In the genomic region with DNA sequence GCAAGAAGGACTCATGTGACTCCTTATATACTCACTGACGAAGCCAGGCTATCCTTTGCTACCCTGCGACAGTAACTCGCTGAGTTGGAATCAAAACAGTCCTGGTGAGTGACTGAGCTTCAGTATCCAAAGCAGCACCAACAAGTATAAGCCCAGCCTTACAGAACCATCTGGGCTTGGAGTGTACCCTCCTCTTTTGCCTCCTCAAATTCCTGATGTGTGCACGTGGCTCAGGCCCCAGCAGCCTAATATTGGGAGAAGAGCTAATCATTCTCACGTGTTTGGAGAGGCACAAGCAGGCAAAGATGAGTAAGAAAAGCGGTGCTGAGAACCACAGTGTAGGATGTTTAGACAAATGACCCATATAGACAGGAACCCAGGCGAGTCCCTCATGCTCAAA, we compare ENCODE assay signal across 19 cellular contexts. TPM values are rescaled to one million over a fixed set of nuclear protein-coding genes. Genes with fewer than 3 reads are reported as not detected.
DNase-seq lines count a peak whose midpoint lies in the region; ATAC-seq, FAIRE-seq and TF ChIP-seq lines count a peak whose summit lies in the region.
"Had no signal": no experiment of that assay in that cellular context is flagged by ENCODE, and none has a peak within 500 bp of the region (broad histone marks: within the 10 kb centered on the region; RNA-seq: fewer than 3 reads in every experiment).

No MANE protein-coding gene starts in this region.

- peaks cover 36% of the 10 kb centered on the region for H3K36me3 Mint-ChIP-seq in activated CD8-positive, alpha-beta T cell treated with anti-CD3 and anti-CD28 coated beads for 36 hours (ENCODE audit: low read depth)
- H3K36me3 Mint-ChIP-seq in activated CD8-positive, alpha-beta T cell treated with anti-CD3 and anti-CD28 coated beads, Interleukin-2, amount 10 ng/mL, durations not matched to agents 7 days and 5 days (ENCODE audit: low read depth), result peaks cover 41% of the 10 kb centered on the region

- H3K4me3 ChIP-seq in K562, result no peak overlapping the region
- H3K4me3 ChIP-seq in left ventricle myocardium inferior, result peak overlapping the region; percentile 47
- H3K4me3 ChIP-seq in subcutaneous abdominal adipose tissue (ENCODE audit: low read depth in 1 of 5, low read length in 5 of 5), result no peak overlapping the region
- H3K4me3 ChIP-seq: mucosa of descending colon, prostate gland, upper lobe of left lung had no signal

- no peaks in the 10 kb centered on the region for H3K9me1 ChIP-seq in K562 (ENCODE audit: control insufficient read depth, insufficient read depth, low read length)

- no peak for DNase-seq in activated CD8-positive, alpha-beta T cell treated with anti-CD3 and anti-CD28 coated beads for 36 hours
- no peak for DNase-seq in activated CD8-positive, alpha-beta T cell treated with anti-CD3 and anti-CD28 coated beads, Interleukin-2, amount 10 ng/mL, durations not matched to agents 7 days and 5 days
- no peak for DNase-seq in K562 (ENCODE audit: extremely low read depth in 1 of 4, low spot score in 3 of 4)
- no peak for DNase-seq in left ventricle myocardium inferior
- DNase-seq in NCI-H2227 (lab: John Stamatoyannopoulos, UW; ENCODE audit: unreplicated experiment), result no peak
- DNase-seq: activated CD4-positive, alpha-beta T cell treated with anti-CD3 and anti-CD28 coated beads, Interleukin-2, amount 50 U/mL, for 48 hours; activated gamma-delta T cell; COR-L47; effector memory CD4-positive, alpha-beta T cell; glutamatergic neuron; mucosa of descending colon; NCI-H2107; T-helper 9 cell; upper lobe of left lung had no signal

- peaks cover 49% of the 10 kb centered on the region for H3K4me1 Mint-ChIP-seq in activated CD8-positive, alpha-beta T cell treated with anti-CD3 and anti-CD28 coated beads for 36 hours (ENCODE audit: low read depth)
- H3K4me1 Mint-ChIP-seq in activated CD8-positive, alpha-beta T cell treated with anti-CD3 and anti-CD28 coated beads, Interleukin-2, amount 10 ng/mL, durations not matched to agents 7 days and 5 days (ENCODE audit: low read depth), result peaks cover 18% of the 10 kb centered on the region

- TF ChIP-seq EP300 in K562 (IDR thresholded peaks at IDR 0.05; ENCODE audit: low read length), result no peak

- peak; percentile 42 for FAIRE-seq in K562 (lab: Jason Lieb, UNC)

- H3K9me3 ChIP-seq in K562 (replicated peaks; ENCODE audit: control insufficient read depth, insufficient read depth, low read depth, low read length), result no peaks in the 10 kb centered on the region
- H3K9me3 ChIP-seq in left ventricle myocardium inferior (replicated peaks), result no peaks in the 10 kb centered on the region
- no peaks in the 10 kb centered on the region for H3K9me3 ChIP-seq in subcutaneous abdominal adipose tissue (ENCODE audit: control insufficient read depth in 5 of 5, low read length in 5 of 5)
- H3K9me3 ChIP-seq: mucosa of descending colon, prostate gland, upper lobe of left lung had no signal

- in situ Hi-C loops in K562 (cut with MboI), result no loop called here

- ATAC-seq in activated CD8-positive, alpha-beta T cell treated with anti-CD3 and anti-CD28 coated beads for 36 hours, result no peak
- ATAC-seq in activated CD8-positive, alpha-beta T cell treated with anti-CD3 and anti-CD28 coated beads, Interleukin-2, amount 10 ng/mL, durations not matched to agents 7 days and 5 days, result no peak
- ATAC-seq in K562, result no peak
- ATAC-seq in GM21447 (IDR thresholded peaks at IDR 0.05; ENCODE audit: unreplicated experiment), result no peak
- ATAC-seq in HG02678 (IDR thresholded peaks at IDR 0.05; ENCODE audit: unreplicated experiment), result no peak
- ATAC-seq: mucosa of descending colon had no signal

- H3K36me3 ChIP-seq in K562 (ENCODE audit: control insufficient read depth, insufficient read depth, low read length), result peaks cover 67% of the 10 kb centered on the region
- H3K36me3 ChIP-seq in left ventricle myocardium inferior, result peaks cover 26% of the 10 kb centered on the region
- peaks cover 0 to 17% (median 10%) of the 10 kb centered on the region in 5 donors for H3K36me3 ChIP-seq in subcutaneous abdominal adipose tissue (ENCODE audit: control insufficient read depth in 5 of 5, insufficient read depth in 5 of 5, low read length in 5 of 5)
- H3K36me3 ChIP-seq: prostate gland had no signal

- intact Hi-C loops in activated CD8-positive, alpha-beta T cell treated with anti-CD3 and anti-CD28 coated beads for 36 hours (cut with micrococcal nuclease), result no loop called here
- intact Hi-C loops in K562 (cut with micrococcal nuclease), result no loop called here
- intact Hi-C loops in left ventricle myocardium inferior (cut with micrococcal nuclease), result no loop called here

- H2AFZ ChIP-seq in K562 (ENCODE audit: low read depth, low read length), result no peak overlapping the region

- H3K9ac ChIP-seq in K562 (ENCODE audit: insufficient read depth in 1 of 2, low read depth in 2 of 2, low read length in 2 of 2) (no peak overlapping the region), subcutaneous abdominal adipose tissue (ENCODE audit: low read length in 5 of 5) (no peak overlapping the region)

- H3K79me2 ChIP-seq in K562 (ENCODE audit: control insufficient read depth, insufficient read depth, low read length), result peaks cover 51% of the 10 kb centered on the region

- peaks cover 0 to 1% of the 10 kb centered on the region in 2 experiments; a peak in 1 of 5 replicates for H3K4me1 ChIP-seq in K562 (replicated peaks in 1 of 2; ENCODE audit: control insufficient read depth in 2 of 2, insufficient read depth in 2 of 2, low read length in 2 of 2)
- peaks cover 96% of the 10 kb centered on the region for H3K4me1 ChIP-seq in left ventricle myocardium inferior
- H3K4me1 ChIP-seq in subcutaneous abdominal adipose tissue (ENCODE audit: control insufficient read depth in 5 of 5, insufficient read depth in 5 of 5, low read length in 5 of 5), result peaks cover 0 to 27% (median 21%) of the 10 kb centered on the region in 5 donors

- peak overlapping the region; percentile 50 for H3K27ac Mint-ChIP-seq in activated CD8-positive, alpha-beta T cell treated with anti-CD3 and anti-CD28 coated beads for 36 hours
- no peak overlapping the region for H3K27ac Mint-ChIP-seq in activated CD8-positive, alpha-beta T cell treated with anti-CD3 and anti-CD28 coated beads, Interleukin-2, amount 10 ng/mL, durations not matched to agents 7 days and 5 days
- H3K27ac Mint-ChIP-seq: brain had no signal

- H3K27ac ChIP-seq in K562 (ENCODE audit: extremely low read depth, low read depth, low read length) (no peak overlapping the region), left ventricle myocardium inferior (replicated peaks) (peak overlapping the region; percentile 87), subcutaneous abdominal adipose tissue (ENCODE audit: low read depth, low read length) (peak overlapping the region; percentile 30)
- H3K27ac ChIP-seq: prostate gland, upper lobe of left lung had no signal

- H3K27me3 Mint-ChIP-seq in activated CD8-positive, alpha-beta T cell treated with anti-CD3 and anti-CD28 coated beads for 36 hours, result no peaks in the 10 kb centered on the region
- H3K27me3 Mint-ChIP-seq in activated CD8-positive, alpha-beta T cell treated with anti-CD3 and anti-CD28 coated beads, Interleukin-2, amount 10 ng/mL, durations not matched to agents 7 days and 5 days (ENCODE audit: low read depth), result no peaks in the 10 kb centered on the region

- H3K4me3 Mint-ChIP-seq in activated CD8-positive, alpha-beta T cell treated with anti-CD3 and anti-CD28 coated beads for 36 hours, result no peak overlapping the region
- no peak overlapping the region for H3K4me3 Mint-ChIP-seq in activated CD8-positive, alpha-beta T cell treated with anti-CD3 and anti-CD28 coated beads, Interleukin-2, amount 10 ng/mL, durations not matched to agents 7 days and 5 days
- H3K4me3 Mint-ChIP-seq: brain had no signal

- no peak overlapping the region for H3K4me2 ChIP-seq in K562 (ENCODE audit: insufficient read depth, low read length)

- POLR2A ChIA-PET in activated CD8-positive, alpha-beta T cell treated with anti-CD3 and anti-CD28 coated beads for 36 hours (lab: Charles Lee), result interaction anchor here (0.9 to 1.5 kb wide), 3 partner anchors 30 to 53 kb away, joined by 4 to 5 read pairs (median 4); no protein-coding TSS in a partner anchor
- POLR2A ChIA-PET in activated CD8-positive, alpha-beta T cell treated with anti-CD3 and anti-CD28 coated beads, Interleukin-2, amount 10 ng/mL, durations not matched to agents 7 days and 5 days (lab: Charles Lee), result interaction anchor here (0.6 to 1.2 kb wide), 2 partner anchors 26 to 46 kb away, joined by 3 to 6 read pairs; a partner anchor contains a TSS
- POLR2A ChIA-PET in K562 (lab: Yijun Ruan, JAX), result interaction anchor here (0.6 to 1.1 kb wide), 5 partner anchors 10 to 42 kb away, joined by 3 to 4 read pairs (median 3); no protein-coding TSS in a partner anchor

- no peaks in the 10 kb centered on the region for H3K9me3 Mint-ChIP-seq in activated CD8-positive, alpha-beta T cell treated with anti-CD3 and anti-CD28 coated beads for 36 hours
- H3K9me3 Mint-ChIP-seq in activated CD8-positive, alpha-beta T cell treated with anti-CD3 and anti-CD28 coated beads, Interleukin-2, amount 10 ng/mL, durations not matched to agents 7 days and 5 days (ENCODE audit: insufficient read depth), result no peaks in the 10 kb centered on the region
- H3K9me3 Mint-ChIP-seq: brain had no signal

- no peak for TF ChIP-seq POLR2A in K562 (conservative IDR thresholded peaks at IDR 0.05)

- BruUV-seq in K562 (replicated peaks; lab: Mats Ljungman, UMichigan), result no TSS peak

- WGBS in K562 (ENCODE audit: insufficient coverage, low coverage, missing lambda C conversion rate), result 94% methylated on average over 7 of the region's 7 CpGs

- H4K20me1 ChIP-seq in K562 (replicated peaks; ENCODE audit: control insufficient read depth, insufficient read depth, low read length), result no peaks in the 10 kb centered on the region

- TF ChIP-seq RAD21 in K562 (CRISPR knock-in tag; conservative IDR thresholded peaks at IDR 0.05 in 1 of 2, IDR thresholded peaks at IDR 0.05 in 1 of 2), result no peak

- no peak for TF ChIP-seq CTCF in activated CD8-positive, alpha-beta T cell treated with anti-CD3 and anti-CD28 coated beads for 36 hours (IDR thresholded peaks at IDR 0.05)
- TF ChIP-seq CTCF in K562 (IDR thresholded peaks at IDR 0.05 in 2 of 3, conservative IDR thresholded peaks at IDR 0.05 in 1 of 3; ENCODE audit: insufficient read depth in 2 of 3, low read depth in 1 of 3, low read length in 3 of 3) (no peak), left ventricle myocardium inferior (IDR thresholded peaks at IDR 0.05; ENCODE audit: borderline replicate concordance) (no peak)

- CTCF ChIA-PET in activated CD8-positive, alpha-beta T cell treated with anti-CD3 and anti-CD28 coated beads for 36 hours (lab: Charles Lee), result interaction anchor here (0.9 to 8.5 kb wide), 6 partner anchors 12 to 99 kb away, joined by 3 to 171 read pairs (median 4); a partner anchor contains a TSS
- CTCF ChIA-PET in activated CD8-positive, alpha-beta T cell treated with anti-CD3 and anti-CD28 coated beads, Interleukin-2, amount 10 ng/mL, durations not matched to agents 7 days and 5 days (lab: Charles Lee), result interaction anchor here (0.8 to 10.1 kb wide), 5 partner anchors 15 to 81 kb away, joined by 3 to 259 read pairs (median 4); a partner anchor contains a TSS
- CTCF ChIA-PET in K562 (lab: Yijun Ruan, JAX; ENCODE audit: low intra/inter-chr PET ratio), result no interaction called here

- H3K27me3 ChIP-seq in K562 (ENCODE audit: control insufficient read depth in 2 of 2, insufficient read depth in 2 of 2, low read length in 2 of 2), result no peaks in the 10 kb centered on the region
- H3K27me3 ChIP-seq in left ventricle myocardium inferior (ENCODE audit: low read depth), result no peaks in the 10 kb centered on the region
- no peaks in the 10 kb centered on the region for H3K27me3 ChIP-seq in subcutaneous abdominal adipose tissue (ENCODE audit: control insufficient read depth in 5 of 5, insufficient read depth in 4 of 5, low read length in 5 of 5)
- H3K27me3 ChIP-seq: upper lobe of left lung had no signal

RNA-seq across cellular contexts. Expression of a gene that starts 34.4 kb away (rescaled TPM):
- total RNA-seq in activated CD8-positive, alpha-beta T cell treated with anti-CD3 and anti-CD28 coated beads for 36 hours, result 10 to 100 TPM; 43.1 to 44.5 TPM
- total RNA-seq in activated CD8-positive, alpha-beta T cell treated with anti-CD3 and anti-CD28 coated beads, Interleukin-2, amount 10 ng/mL, durations not matched to agents 7 days and 5 days, result 10 to 100 TPM; 24.4 to 26.8 TPM
- total RNA-seq in K562 (2011; cell fraction: chromatin; rRNA removed; ENCODE audit: low replicate concordance), result 18.9 and 40.1 TPM in 2 replicates
- 12.0 and 15.0 TPM in 2 replicates for total RNA-seq in K562 (2011; cell fraction: nucleolus; rRNA removed)
- total RNA-seq in K562 (2011; cell fraction: nucleoplasm; rRNA removed), result 29.2 and 51.3 TPM in 2 replicates
- total RNA-seq in K562 (2014; rRNA removed), result 5.3 and 5.4 TPM in 2 replicates
- 11.9 and 12.1 TPM in 2 replicates for total RNA-seq in K562 (2014; rRNA removed; fragmentation: Illumina TruSeq; extraction: Trizol)
- 7.6 and 8.0 TPM in 2 replicates for total RNA-seq in K562 (2015; rRNA removed; fragmentation: Illumina TruSeq; extraction: Trizol)
- total RNA-seq in K562 (2021), result 19.3 and 21.8 TPM in 2 replicates
- polyA plus RNA-seq in K562 (2011; rRNA removed), result 21.6 and 23.1 TPM in 2 replicates
- 7.9 and 14.3 TPM in 2 replicates for polyA plus RNA-seq in K562 (2011; cell fraction: cytosol; rRNA removed)
- 17.9 and 24.3 TPM in 2 replicates for polyA plus RNA-seq in K562 (2011; cell fraction: nucleus; rRNA removed)
- 13.8 and 15.4 TPM in 2 replicates for polyA plus RNA-seq in K562 (2012)
- polyA plus RNA-seq in K562 (2014; fragmentation: Illumina TruSeq; extraction: Trizol), result 18.2 and 19.5 TPM in 2 replicates
- 1 to 10 TPM; 2.6 to 4.7 TPM for polyA plus RNA-seq in K562 (2014; fragmentation: Nextera tagmentation; extraction: Ambion mirVana)
- 15.2 and 16.9 TPM in 2 replicates for polyA plus RNA-seq in K562 (2014; rRNA removed)
- 36.0 and 39.7 TPM in 2 replicates for polyA minus RNA-seq in K562 (2011; rRNA and poly(A)+ RNA removed)
- polyA minus RNA-seq in K562 (2011; cell fraction: cytosol; rRNA and poly(A)+ RNA removed), result 14.9 and 17.1 TPM in 2 replicates
- polyA minus RNA-seq in K562 (2011; cell fraction: nucleus; rRNA and poly(A)+ RNA removed), result 11.0 and 20.3 TPM in 2 replicates
- total RNA-seq in left ventricle myocardium inferior, result 103 TPM

RNA-seq across cellular contexts. Expression of a gene that starts 46.5 kb away (rescaled TPM):
- total RNA-seq in activated CD8-positive, alpha-beta T cell treated with anti-CD3 and anti-CD28 coated beads for 36 hours, result 1 to 10 TPM; 1.7 to 1.9 TPM
- 1 to 10 TPM in 1 of 2 experiments, under 1 TPM in 1; 0.68 to 2.3 TPM for total RNA-seq in activated CD8-positive, alpha-beta T cell treated with anti-CD3 and anti-CD28 coated beads, Interleukin-2, amount 10 ng/mL, durations not matched to agents 7 days and 5 days
- 0.28 and 0.79 TPM in 2 replicates for total RNA-seq in K562 (2011; cell fraction: chromatin; rRNA removed; ENCODE audit: low replicate concordance)
- 0.13 and 0.17 TPM in 2 replicates for total RNA-seq in K562 (2011; cell fraction: nucleolus; rRNA removed)
- 0.29 and 0.69 TPM in 2 replicates for total RNA-seq in K562 (2011; cell fraction: nucleoplasm; rRNA removed)
- total RNA-seq in K562 (2014; rRNA removed), result 0.05 and 0.69 TPM in 2 replicates
- total RNA-seq in K562 (2014; rRNA removed; fragmentation: Illumina TruSeq; extraction: Trizol), result 0.65 and 0.80 TPM in 2 replicates
- total RNA-seq in K562 (2015; rRNA removed; fragmentation: Illumina TruSeq; extraction: Trizol), result 0.43 and 0.64 TPM in 2 replicates
- 0.31 and 0.51 TPM in 2 replicates for total RNA-seq in K562 (2021)
- polyA plus RNA-seq in K562 (2011; rRNA removed), result 0.24 and 0.42 TPM in 2 replicates
- 0.28 and 0.34 TPM in 2 replicates for polyA plus RNA-seq in K562 (2011; cell fraction: cytosol; rRNA removed)
- 0.20 and 0.73 TPM in 2 replicates for polyA plus RNA-seq in K562 (2011; cell fraction: nucleus; rRNA removed)
- 0.34 and 1.2 TPM in 2 replicates for polyA plus RNA-seq in K562 (2012)
- polyA plus RNA-seq in K562 (2014; fragmentation: Illumina TruSeq; extraction: Trizol), result 0.28 and 0.43 TPM in 2 replicates
- under 1 TPM; 0.49 to 0.83 TPM for polyA plus RNA-seq in K562 (2014; fragmentation: Nextera tagmentation; extraction: Ambion mirVana)
- polyA plus RNA-seq in K562 (2014; rRNA removed), result 0.31 and 0.32 TPM in 2 replicates
- polyA minus RNA-seq in K562 (2011; rRNA and poly(A)+ RNA removed), result 0.14 and 2.3 TPM in 2 replicates
- not detected in 2 replicates for polyA minus RNA-seq in K562 (2011; cell fraction: cytosol; rRNA and poly(A)+ RNA removed)
- not detected in 2 replicates for polyA minus RNA-seq in K562 (2011; cell fraction: nucleus; rRNA and poly(A)+ RNA removed)
- 0.63 TPM for total RNA-seq in left ventricle myocardium inferior

RNA-seq across cellular contexts. Expression of a gene that starts 46.8 kb away (rescaled TPM):
- 10 to 100 TPM; 71.7 to 76.4 TPM for total RNA-seq in activated CD8-positive, alpha-beta T cell treated with anti-CD3 and anti-CD28 coated beads for 36 hours
- total RNA-seq in activated CD8-positive, alpha-beta T cell treated with anti-CD3 and anti-CD28 coated beads, Interleukin-2, amount 10 ng/mL, durations not matched to agents 7 days and 5 days, result 100 to 1,000 TPM; 126 to 128 TPM
- 69.7 and 167 TPM in 2 replicates for total RNA-seq in K562 (2011; cell fraction: chromatin; rRNA removed; ENCODE audit: low replicate concordance)
- total RNA-seq in K562 (2011; cell fraction: nucleolus; rRNA removed), result 43.2 and 47.9 TPM in 2 replicates
- 103 and 144 TPM in 2 replicates for total RNA-seq in K562 (2011; cell fraction: nucleoplasm; rRNA removed)
- 69.6 and 85.8 TPM in 2 replicates for total RNA-seq in K562 (2014; rRNA removed)
- 166 and 190 TPM in 2 replicates for total RNA-seq in K562 (2014; rRNA removed; fragmentation: Illumina TruSeq; extraction: Trizol)
- total RNA-seq in K562 (2015; rRNA removed; fragmentation: Illumina TruSeq; extraction: Trizol), result 143 and 162 TPM in 2 replicates
- total RNA-seq in K562 (2021), result 117 and 125 TPM in 2 replicates
- polyA plus RNA-seq in K562 (2011; rRNA removed), result 218 and 272 TPM in 2 replicates
- polyA plus RNA-seq in K562 (2011; cell fraction: cytosol; rRNA removed), result 70.1 and 115 TPM in 2 replicates
- 72.2 and 128 TPM in 2 replicates for polyA plus RNA-seq in K562 (2011; cell fraction: nucleus; rRNA removed)
- 163 and 172 TPM in 2 replicates for polyA plus RNA-seq in K562 (2012)
- 225 and 273 TPM in 2 replicates for polyA plus RNA-seq in K562 (2014; fragmentation: Illumina TruSeq; extraction: Trizol)
- polyA plus RNA-seq in K562 (2014; fragmentation: Nextera tagmentation; extraction: Ambion mirVana), result 100 to 1,000 TPM; 550 to 638 TPM
- 269 and 342 TPM in 2 replicates for polyA plus RNA-seq in K562 (2014; rRNA removed)
- 126 and 146 TPM in 2 replicates for polyA minus RNA-seq in K562 (2011; rRNA and poly(A)+ RNA removed)
- 33.7 and 46.7 TPM in 2 replicates for polyA minus RNA-seq in K562 (2011; cell fraction: cytosol; rRNA and poly(A)+ RNA removed)
- polyA minus RNA-seq in K562 (2011; cell fraction: nucleus; rRNA and poly(A)+ RNA removed), result 29.8 and 58.5 TPM in 2 replicates
- 91.1 TPM for total RNA-seq in left ventricle myocardium inferior
